In genomic region chrX:120308959-120309872, GRCh38 we compare ENCODE assay signal across 8 cellular contexts. TPM values are rescaled to one million over a fixed set of nuclear protein-coding genes. Genes with fewer than 3 reads are reported as not detected.
DNase-seq lines count a peak whose midpoint lies in the region; ATAC-seq and TF ChIP-seq lines count a peak whose summit lies in the region.

No MANE protein-coding gene starts in this region.

- peak overlapping the region; percentile 82 for H2AFZ ChIP-seq in SU-DHL-6 (ENCODE audit: low read depth, low read length, severe bottlenecking)

- peaks cover 0 to 22% (median 7%) of the 10 kb centered on the region in 4 donors for H3K4me1 Mint-ChIP-seq in CD4-positive, CD25-positive, alpha-beta regulatory T cell

- no peaks in the 10 kb centered on the region for H4K20me1 ChIP-seq in SU-DHL-6 (ENCODE audit: low read depth, low read length)

- TF ChIP-seq CTCF in SU-DHL-6 (IDR thresholded peaks at IDR 0.05; ENCODE audit: insufficient read depth, low read length, poor library complexity, severe bottlenecking) = peak; percentile 16

- no CpG with 5 or more reads among the region's 52 CpGs for WGBS in iPS DF 6.9 (ENCODE audit: insufficient coverage, insufficient read length)

- H3K36me3 Mint-ChIP-seq in CD4-positive, CD25-positive, alpha-beta regulatory T cell = no peaks in the 10 kb centered on the region

- H3K27me3 Mint-ChIP-seq in CD4-positive, CD25-positive, alpha-beta regulatory T cell = peaks cover 70% of the 10 kb centered on the region

- H3K27me3 ChIP-seq in CD4-positive, CD25-positive, alpha-beta regulatory T cell (ENCODE audit: control insufficient read depth, insufficient read depth, low read length) = peaks cover 9% of the 10 kb centered on the region
- H3K27me3 ChIP-seq in SU-DHL-6 (ENCODE audit: low read length) = no peaks in the 10 kb centered on the region
- H3K27me3 ChIP-seq in iPS DF 6.9 (ENCODE audit: control insufficient read depth, insufficient read depth, low read length) = peaks cover 33% of the 10 kb centered on the region

- peak overlapping the region; percentile 47 for H3K4me3 ChIP-seq in CD4-positive, CD25-positive, alpha-beta regulatory T cell (ENCODE audit: low read depth, low read length)
- H3K4me3 ChIP-seq in SU-DHL-6 (ENCODE audit: insufficient read depth, low read length, poor library complexity, severe bottlenecking) = peak overlapping the region; percentile 63
- peak overlapping the region; percentile 35; the same call in 1 of the 2 replicates for H3K4me3 ChIP-seq in iPS DF 6.9 (ENCODE audit: low read length)
- H3K4me3 ChIP-seq in skeletal muscle cell (ENCODE audit: low read depth, low read length) = peak overlapping the region; percentile 33

- H3K27ac Mint-ChIP-seq in CD4-positive, CD25-positive, alpha-beta regulatory T cell = peak overlapping the region; percentile 34 to 82 (median 74)

- no peaks in the 10 kb centered on the region for H3F3A ChIP-seq in SU-DHL-6 (ENCODE audit: insufficient read depth)

- H3K27ac ChIP-seq in CD4-positive, CD25-positive, alpha-beta regulatory T cell (ENCODE audit: insufficient read depth, low read length, poor library complexity, severe bottlenecking) = no peak overlapping the region
- H3K27ac ChIP-seq in SU-DHL-6 (ENCODE audit: low read depth, low read length) (no peak overlapping the region), iPS DF 6.9 (ENCODE audit: low read length) (no peak overlapping the region)

- H3K9me2 ChIP-seq in SU-DHL-6 (replicated peaks; ENCODE audit: insufficient read depth, low read length) = no peaks in the 10 kb centered on the region

- H3K79me2 ChIP-seq in SU-DHL-6 (ENCODE audit: insufficient read depth, low read length) = no peaks in the 10 kb centered on the region

- H3K4me1 ChIP-seq in CD4-positive, CD25-positive, alpha-beta regulatory T cell (ENCODE audit: control insufficient read depth, insufficient read depth, low read length, poor library complexity, severe bottlenecking) = peaks cover 18% of the 10 kb centered on the region
- no peaks in the 10 kb centered on the region for H3K4me1 ChIP-seq in iPS DF 6.9 (ENCODE audit: control insufficient read depth, insufficient read depth, low read length)

- peak; percentile 91 to 92 for ATAC-seq in CD4-positive, CD25-positive, alpha-beta regulatory T cell (ENCODE audit: low read depth in 2 of 2)
- ATAC-seq in GM19463 (IDR thresholded peaks at IDR 0.05; ENCODE audit: unreplicated experiment) = peak; percentile 89
- peak; percentile 79 for ATAC-seq in HG03575 (IDR thresholded peaks at IDR 0.05; ENCODE audit: extremely low read depth, insufficient number of reproducible peaks, low FRiP score, unreplicated experiment)

- peak overlapping the region; percentile 60 for H3K9ac ChIP-seq in SU-DHL-6 (ENCODE audit: low read length)

- no peaks in the 10 kb centered on the region for H3K9me3 ChIP-seq in CD4-positive, CD25-positive, alpha-beta regulatory T cell (ENCODE audit: control insufficient read depth in 2 of 2, low read length in 2 of 2)
- no peaks in the 10 kb centered on the region for H3K9me3 ChIP-seq in SU-DHL-6 (ENCODE audit: insufficient read depth, low read length)
- no peaks in the 10 kb centered on the region for H3K9me3 ChIP-seq in iPS DF 6.9 (ENCODE audit: control insufficient read depth, insufficient read depth, low read length)

- H3K9me3 Mint-ChIP-seq in CD4-positive, CD25-positive, alpha-beta regulatory T cell = peaks cover 0 to 2% (median 0%) of the 10 kb centered on the region in 7 donors

- H3K36me3 ChIP-seq in CD4-positive, CD25-positive, alpha-beta regulatory T cell (ENCODE audit: control insufficient read depth, insufficient read depth, low read length) = no peaks in the 10 kb centered on the region
- H3K36me3 ChIP-seq in SU-DHL-6 (ENCODE audit: low read length) = no peaks in the 10 kb centered on the region
- H3K36me3 ChIP-seq in iPS DF 6.9 (ENCODE audit: control insufficient read depth, insufficient read depth, low read length) = no peaks in the 10 kb centered on the region

- peak overlapping the region; percentile 91 for H3K4me2 ChIP-seq in SU-DHL-6 (ENCODE audit: low read depth, low read length, poor library complexity, severe bottlenecking)

- peak overlapping the region; percentile 82 to 97 (median 85) for H3K4me3 Mint-ChIP-seq in CD4-positive, CD25-positive, alpha-beta regulatory T cell

- peak; percentile 38 to 79 (median 55) for DNase-seq in CD4-positive, CD25-positive, alpha-beta regulatory T cell
- DNase-seq in amniotic epithelial cell (ENCODE audit: low read depth) (peak; percentile 75), iPS DF 6.9 (ENCODE audit: low read depth, low spot score) (no peak), skeletal muscle cell (ENCODE audit: low read depth) (peak; percentile 22), NCI-H146 treated with DMSO at 0.1 percent for 48 hours (lab: John Stamatoyannopoulos, UW; ENCODE audit: unreplicated experiment) (no peak)

RNA-seq across cellular contexts. Expression of gene TMEM255A, which starts 2.0 kb away (rescaled TPM):
- not detected for total RNA-seq in CD4-positive, CD25-positive, alpha-beta regulatory T cell
- under 1 TPM in 1 of 4 donors, not detected in 3; 0.07 TPM for polyA plus RNA-seq in CD4-positive, CD25-positive, alpha-beta regulatory T cell

RNA-seq across cellular contexts. Expression of gene ATP1B4, which starts 52.7 kb away (rescaled TPM):
- not detected for total RNA-seq in CD4-positive, CD25-positive, alpha-beta regulatory T cell
- not detected for polyA plus RNA-seq in CD4-positive, CD25-positive, alpha-beta regulatory T cell

RNA-seq across cellular contexts. Expression of gene ZBTB33, which starts 58.6 kb away (rescaled TPM):
- 24.5 TPM for total RNA-seq in CD4-positive, CD25-positive, alpha-beta regulatory T cell
- 10 to 100 TPM; 10.5 to 18.3 (median 14.8) TPM for polyA plus RNA-seq in CD4-positive, CD25-positive, alpha-beta regulatory T cell

Comparison
In these comparisons a context has a peak if more than half of its experiments do, and no peak if none do; other contexts are left out.
1. DNase-seq: peak in CD4-positive, CD25-positive, alpha-beta regulatory T cell (3 of 3), amniotic epithelial cell (single experiment) and skeletal muscle cell (single experiment); none in iPS DF 6.9 (single experiment) and NCI-H146 treated with DMSO at 0.1 percent for 48 hours (single experiment).
2. Peak in every context shown above with its lines, with median percentiles within 50 percentile points of each other: ATAC-seq and H3K4me3 ChIP-seq.